In genomic region chrX:17634542-17635207, GRCh38 we compare ENCODE assay signal across 18 cellular contexts.
DNase-seq lines count a peak whose midpoint lies in the region; ATAC-seq, FAIRE-seq and TF ChIP-seq lines count a peak whose summit lies in the region.
"Had no signal": no experiment of that assay in that cellular context is flagged by ENCODE, and none has a peak within 500 bp of the region (broad histone marks: within the 10 kb centered on the region; RNA-seq: fewer than 3 reads in every experiment).

No MANE protein-coding gene starts in this region.

- H3K27me3 Mint-ChIP-seq in neural progenitor cell (ENCODE audit: insufficient read depth, low read depth), result no peaks in the 10 kb centered on the region
- H3K27me3 Mint-ChIP-seq: activated CD4-positive, alpha-beta T cell treated with anti-CD3 and anti-CD28 coated beads, Interleukin-2, amount 10 ng/mL, durations not matched to agents 24 days and 14 days; naive thymus-derived CD4-positive, alpha-beta T cell had no signal

- H2BK120ac ChIP-seq in IMR-90 (ENCODE audit: low read depth, low read length), result no peak overlapping the region
- no peak overlapping the region for H2BK120ac ChIP-seq in H1 (replicated peaks; ENCODE audit: low read depth, low read length)

- H3K9ac ChIP-seq in IMR-90 (ENCODE audit: low read depth, low read length) (no peak overlapping the region), H1 (replicated peaks in 1 of 4; ENCODE audit: extremely low read depth in 1 of 4, low read depth in 3 of 4, low read length in 3 of 4) (no peak overlapping the region), neural progenitor cell (no peak overlapping the region)
- H3K9ac ChIP-seq: BLaER1 had no signal

- H4K5ac ChIP-seq in IMR-90 (ENCODE audit: low read depth, low read length), result no peak overlapping the region
- H4K5ac ChIP-seq in H1 (ENCODE audit: insufficient read length, low read depth, low read length), result no peak overlapping the region

- H4K91ac ChIP-seq in IMR-90 (ENCODE audit: insufficient read depth, low read depth, low read length) (no peak overlapping the region), H1 (replicated peaks; ENCODE audit: insufficient read length, low read length) (no peak overlapping the region)

- DNase-seq in IMR-90 (no peak), NCI-H345 treated with DMSO at 0.1 percent for 48 hours (lab: John Stamatoyannopoulos, UW; ENCODE audit: unreplicated experiment) (peak; percentile 54), H1 (ENCODE audit: low read depth in 1 of 2, low spot score in 2 of 2) (no peak), neural progenitor cell (ENCODE audit: low spot score) (no peak), aorta (no peak), HuH-7 (ENCODE audit: low spot score) (no peak), epidermal melanocyte (ENCODE audit: insufficient read length, low spot score) (no peak), 8988T (no peak)
- DNase-seq: activated CD4-positive, alpha-beta T cell treated with anti-CD3 and anti-CD28 coated beads, Interleukin-2, amount 10 ng/mL, durations not matched to agents 24 days and 14 days; activated CD8-positive, alpha-beta memory T cell treated with anti-CD3 and anti-CD28 coated beads, Interleukin-2, amount 50 U/mL, for 48 hours; activated gamma-delta T cell; amygdala; effector CD8-positive, alpha-beta T cell; heart left ventricle; Karpas-422; naive thymus-derived CD4-positive, alpha-beta T cell had no signal

- no peak for TF ChIP-seq EP300 in H1 (IDR thresholded peaks at IDR 0.05; ENCODE audit: borderline replicate concordance in 1 of 2, low read depth in 2 of 2, low read length in 2 of 2)

- POLR2A ChIA-PET in IMR-90 (lab: Charles Lee; ENCODE audit: unreplicated experiment) (no interaction called here), H1 (lab: Charles Lee; ENCODE audit: partially characterized antibody) (interaction anchor here (1.0 kb wide), 1 partner anchor 33 kb away, joined by 3 read pairs; no protein-coding TSS in a partner anchor)

- H3K4ac ChIP-seq in IMR-90 (ENCODE audit: low read depth, low read length), result no peak overlapping the region
- no peak overlapping the region for H3K4ac ChIP-seq in H1 (replicated peaks; ENCODE audit: insufficient read length, low read depth, low read length)

- H2AFZ ChIP-seq in IMR-90 (replicated peaks; ENCODE audit: low read length, poor library complexity) (peak overlapping the region; percentile 24), H1 (ENCODE audit: low read length) (no peak overlapping the region), neural progenitor cell (replicated peaks) (no peak overlapping the region)

- H2BK5ac ChIP-seq in IMR-90 (ENCODE audit: low read depth, low read length, poor library complexity, severe bottlenecking) (no peak overlapping the region), H1 (ENCODE audit: low read depth, low read length) (no peak overlapping the region; the same call in 1 of the 2 replicates)

- TF ChIP-seq CTCF in IMR-90 (conservative IDR thresholded peaks at IDR 0.05; ENCODE audit: low read depth, low read length) (no peak), H1 (IDR thresholded peaks at IDR 0.05; ENCODE audit: control extremely low read depth in 1 of 3, insufficient read depth in 1 of 3, low read depth in 1 of 3, low read length in 3 of 3) (no peak), neural progenitor cell (IDR thresholded peaks at IDR 0.05) (no peak)

- dilution Hi-C loops in IMR-90 (cut with HindIII; ENCODE audit: low sequenced_read_pairs, unreplicated experiment), result no loop called here

- H2AK9ac ChIP-seq in IMR-90 (replicated peaks; ENCODE audit: low read depth, low read length, poor library complexity), result no peak overlapping the region

- H3K56ac ChIP-seq in IMR-90 (ENCODE audit: extremely low read depth, insufficient read depth, low read length) (no peak overlapping the region), H1 (replicated peaks; ENCODE audit: insufficient read length, low read depth, low read length) (no peak overlapping the region)

- no peak overlapping the region for H2BK12ac ChIP-seq in H1 (ENCODE audit: low read depth, low read length)

- H3K36me3 ChIP-seq in IMR-90 (ENCODE audit: control insufficient read depth, insufficient read depth, low read length) (no peaks in the 10 kb centered on the region), H1 (ENCODE audit: control insufficient read depth in 2 of 4, insufficient read depth in 4 of 4, low read length in 3 of 4) (no peaks in the 10 kb centered on the region), neural progenitor cell (no peaks in the 10 kb centered on the region), aorta (ENCODE audit: control insufficient read depth in 1 of 2, insufficient read depth in 2 of 2, low read length in 1 of 2) (no peaks in the 10 kb centered on the region)
- H3K36me3 ChIP-seq: BLaER1, heart left ventricle had no signal

- no peak overlapping the region for H3K23ac ChIP-seq in IMR-90 (ENCODE audit: low read depth, low read length)
- no peak overlapping the region for H3K23ac ChIP-seq in H1 (ENCODE audit: insufficient read length)

- no peaks in the 10 kb centered on the region for H3K9me3 Mint-ChIP-seq in neural progenitor cell
- H3K9me3 Mint-ChIP-seq: activated CD4-positive, alpha-beta T cell treated with anti-CD3 and anti-CD28 coated beads, Interleukin-2, amount 10 ng/mL, durations not matched to agents 24 days and 14 days had no signal

- H2AK5ac ChIP-seq in IMR-90 (ENCODE audit: low read depth, low read length) (no peak overlapping the region), H1 (ENCODE audit: low read depth, low read length) (no peak overlapping the region)

- H3K27ac ChIP-seq in IMR-90 (ENCODE audit: insufficient read depth, low read length), result no peak overlapping the region
- no peak overlapping the region for H3K27ac ChIP-seq in H1 (ENCODE audit: low read depth, low read length)
- no peak overlapping the region for H3K27ac ChIP-seq in neural progenitor cell
- peak overlapping the region in 1 of 2 donors; percentile 30 for H3K27ac ChIP-seq in aorta (ENCODE audit: low read depth in 1 of 2, low read length in 2 of 2)
- H3K27ac ChIP-seq: BLaER1 had no signal

- in situ Hi-C loops in IMR-90 (cut with MboI; ENCODE audit: low sequenced_read_pairs), result no loop called here

- H3K4me3 Mint-ChIP-seq in neural progenitor cell, result peak overlapping the region; percentile 74
- H3K4me3 Mint-ChIP-seq: activated CD4-positive, alpha-beta T cell treated with anti-CD3 and anti-CD28 coated beads, Interleukin-2, amount 10 ng/mL, durations not matched to agents 24 days and 14 days had no signal

- no peaks in the 10 kb centered on the region for H3K23me2 ChIP-seq in H1 (ENCODE audit: low read depth, low read length)

- H3K4me1 ChIP-seq in IMR-90 (ENCODE audit: control insufficient read depth, insufficient read depth, low read length) (peaks cover 2% of the 10 kb centered on the region; the same call in 1 of the 2 replicates), H1 (replicated peaks in 1 of 4; ENCODE audit: control insufficient read depth in 3 of 4, insufficient read depth in 4 of 4, low read length in 3 of 4) (peaks cover 0 to 10% (median 5%) of the 10 kb centered on the region in 4 experiments; a peak in 4 of 7 replicates), neural progenitor cell (peaks cover 11% of the 10 kb centered on the region), aorta (ENCODE audit: control insufficient read depth in 1 of 2, insufficient read depth in 2 of 2, low read length in 2 of 2) (no peaks in the 10 kb centered on the region)
- H3K4me1 ChIP-seq: BLaER1 had no signal

- intact Hi-C loops in IMR-90 (cut with micrococcal nuclease), result no loop called here
- intact Hi-C loops in aorta (cut with DNase I), result loop anchor here in 1 of 2 donors (5.0 kb wide), 1 partner anchor 37 kb away; no protein-coding TSS in a partner anchor

- H2BK15ac ChIP-seq in IMR-90 (ENCODE audit: low read depth, low read length) (no peak overlapping the region), H1 (ENCODE audit: low read length) (no peak overlapping the region)

- TF ChIP-seq POLR2A in IMR-90 (IDR thresholded peaks at IDR 0.05; ENCODE audit: low read depth, low read length) (no peak), H1 (IDR thresholded peaks at IDR 0.05; ENCODE audit: control extremely low read depth in 1 of 2, low read depth in 2 of 2, low read length in 2 of 2) (no peak)

- ATAC-seq in IMR-90 (ENCODE audit: low read depth) (no peak), aorta (ENCODE audit: low FRiP score) (no peak)
- ATAC-seq: heart left ventricle; naive thymus-derived CD4-positive, alpha-beta T cell had no signal

- no peaks in the 10 kb centered on the region for H4K20me1 ChIP-seq in IMR-90 (ENCODE audit: insufficient read depth, low read length)
- H4K20me1 ChIP-seq in H1 (replicated peaks in 1 of 2; ENCODE audit: control insufficient read depth in 1 of 2, insufficient read depth in 2 of 2, low read length in 2 of 2), result no peaks in the 10 kb centered on the region
- peaks cover 18% of the 10 kb centered on the region for H4K20me1 ChIP-seq in neural progenitor cell (ENCODE audit: low read depth)
- H4K20me1 ChIP-seq: BLaER1 had no signal

- H4K8ac ChIP-seq in IMR-90 (ENCODE audit: low read depth in 2 of 2, low read length in 2 of 2), result no peak overlapping the region
- H4K8ac ChIP-seq in H1 (ENCODE audit: extremely low read depth, insufficient read depth, low read length), result no peak overlapping the region

- BruUV-seq in IMR-90 (replicated peaks; lab: Mats Ljungman, UMichigan), result no TSS peak

- no peaks in the 10 kb centered on the region for H3K36me3 Mint-ChIP-seq in neural progenitor cell
- H3K36me3 Mint-ChIP-seq: naive thymus-derived CD4-positive, alpha-beta T cell had no signal

- peak overlapping the region; percentile 61 for H3K27ac Mint-ChIP-seq in neural progenitor cell
- H3K27ac Mint-ChIP-seq: activated CD4-positive, alpha-beta T cell treated with anti-CD3 and anti-CD28 coated beads, Interleukin-2, amount 10 ng/mL, durations not matched to agents 24 days and 14 days had no signal

- H3K79me1 ChIP-seq in IMR-90 (ENCODE audit: low read depth in 1 of 2, low read length in 2 of 2) (no peaks in the 10 kb centered on the region; a peak in 1 of 4 replicates), H1 (ENCODE audit: low read depth, low read length) (no peaks in the 10 kb centered on the region)

- H3K79me2 ChIP-seq in H1 (ENCODE audit: control insufficient read depth in 1 of 2, insufficient read depth in 2 of 2, low read length in 2 of 2) (no peaks in the 10 kb centered on the region), neural progenitor cell (ENCODE audit: low read depth) (no peaks in the 10 kb centered on the region)

- H3K4me3 ChIP-seq in IMR-90 (ENCODE audit: insufficient read depth, low read depth, low read length) (no peak overlapping the region), H1 (ENCODE audit: extremely low read depth in 1 of 4, insufficient read depth in 2 of 4, low read depth in 3 of 4, low read length in 4 of 4) (peak overlapping the region in 2 of 4 experiments; percentile 9 to 24; a peak in 2 of 8 replicates), neural progenitor cell (no peak overlapping the region), aorta (ENCODE audit: low read length in 2 of 2) (no peak overlapping the region)
- H3K4me3 ChIP-seq: BLaER1, heart left ventricle had no signal

- FAIRE-seq in H1 (lab: Jason Lieb, UNC), result no peak
- FAIRE-seq: TTC549 had no signal

- H3K27me3 ChIP-seq in IMR-90 (ENCODE audit: control insufficient read depth, insufficient read depth, low read length) (no peaks in the 10 kb centered on the region; the same call in 1 of the 2 replicates), H1 (replicated peaks in 1 of 4; ENCODE audit: control insufficient read depth in 3 of 4, extremely low read depth in 1 of 4, insufficient read depth in 3 of 4, low read length in 3 of 4) (no peaks in the 10 kb centered on the region), neural progenitor cell (no peaks in the 10 kb centered on the region), aorta (ENCODE audit: control insufficient read depth in 1 of 2, insufficient read depth in 2 of 2, low read length in 1 of 2) (no peaks in the 10 kb centered on the region)
- H3K27me3 ChIP-seq: heart left ventricle had no signal

- no peak overlapping the region for H3K18ac ChIP-seq in IMR-90 (ENCODE audit: low read depth, low read length)
- H3K18ac ChIP-seq in H1 (ENCODE audit: extremely low read depth, low read length), result peak overlapping the region; percentile 6; the same call in 1 of the 2 replicates

- H3K9me1 ChIP-seq in IMR-90 (ENCODE audit: insufficient read depth, low read length), result no peaks in the 10 kb centered on the region

- H3K4me1 Mint-ChIP-seq in neural progenitor cell, result peaks cover 44% of the 10 kb centered on the region

- CTCF ChIA-PET in IMR-90 (lab: Yijun Ruan, JAX) (no interaction called here), H1 (lab: Charles Lee; ENCODE audit: partially characterized antibody) (no interaction called here)

- no peak overlapping the region for H3K4me2 ChIP-seq in IMR-90 (ENCODE audit: low read depth, low read length)
- peak overlapping the region; percentile 28 to 65; a peak in 3 of 4 replicates for H3K4me2 ChIP-seq in H1 (ENCODE audit: insufficient read depth in 1 of 2, low read depth in 2 of 2, low read length in 2 of 2)
- peak overlapping the region; percentile 45 for H3K4me2 ChIP-seq in neural progenitor cell
- H3K4me2 ChIP-seq: BLaER1 had no signal

- TF ChIP-seq RAD21 in IMR-90 (IDR thresholded peaks at IDR 0.05; ENCODE audit: low read length), result no peak
- no peak for TF ChIP-seq RAD21 in H1 (IDR thresholded peaks at IDR 0.05 in 1 of 2, conservative IDR thresholded peaks at IDR 0.05 in 1 of 2; ENCODE audit: low read depth in 2 of 2, low read length in 2 of 2)

- H3K14ac ChIP-seq in IMR-90 (replicated peaks; ENCODE audit: low read depth, low read length) (no peak overlapping the region), H1 (ENCODE audit: insufficient read length) (no peak overlapping the region)

- H2BK20ac ChIP-seq in IMR-90 (ENCODE audit: low read depth, low read length) (no peak overlapping the region), H1 (ENCODE audit: low read length) (no peak overlapping the region)

- H3K9me3 ChIP-seq in IMR-90 (ENCODE audit: control insufficient read depth, insufficient read depth, low read length) (no peaks in the 10 kb centered on the region), H1 (ENCODE audit: insufficient read depth in 2 of 2, low read depth in 1 of 2, low read length in 1 of 2) (no peaks in the 10 kb centered on the region), neural progenitor cell (ENCODE audit: low read depth) (no peaks in the 10 kb centered on the region), aorta (ENCODE audit: control insufficient read depth, low read length) (no peaks in the 10 kb centered on the region)
- H3K9me3 ChIP-seq: BLaER1, heart left ventricle had no signal

- WGBS in IMR-90 (ENCODE audit: extremely low coverage in 2 of 2, insufficient read length in 1 of 2), 2 experiments, result 62% methylated on average over 2 of the region's 9 CpGs; no CpG with 5 or more reads in 1 of the 2 experiments
- WGBS in H1 (ENCODE audit: extremely low coverage in 1 of 2, insufficient coverage in 1 of 2, insufficient read length in 1 of 2, insufficient replicate concordance in 2 of 2, low coverage in 1 of 2, low lambda C conversion rate in 2 of 2, missing lambda C conversion rate in 1 of 2), 2 experiments, result 92% methylated on average over 5 of the region's 9 CpGs; no CpG with 5 or more reads in 1 of the 2 experiments
- WGBS in aorta, 2 donors, result 73 to 79% methylated on average over 9 of the region's 9 CpGs

- H3F3A ChIP-seq in neural progenitor cell (ENCODE audit: low read depth), result peaks cover 7% of the 10 kb centered on the region
